Comparison of ENCODE assay signal across 18 cellular contexts in genomic region chr14:24130717-24131548, GRCh38. TPM values are rescaled to one million over a fixed set of nuclear protein-coding genes. Genes with fewer than 3 reads are reported as not detected.
DNase-seq lines count a peak whose midpoint lies in the region; ATAC-seq, FAIRE-seq and TF ChIP-seq lines count a peak whose summit lies in the region.
"Had no signal": no experiment of that assay in that cellular context is flagged by ENCODE, and none has a peak within 500 bp of the region (broad histone marks: within the 10 kb centered on the region; RNA-seq: fewer than 3 reads in every experiment).

No MANE protein-coding gene starts in this region.

- intact Hi-C loops in kidney (cut with DNase I), result no loop called here

- H3K36me3 Mint-ChIP-seq in activated T-helper 17 cell treated with anti-CD3 and anti-CD28 coated beads, Interleukin-2, amount 50 U/mL, for 72 hours (ENCODE audit: low read depth), result no peaks in the 10 kb centered on the region
- H3K36me3 Mint-ChIP-seq in activated CD8-positive, alpha-beta memory T cell treated with anti-CD3 and anti-CD28 coated beads, Interleukin-2, amount 10 ng/mL, durations not matched to agents 7 days and 5 days, result peaks cover 1% of the 10 kb centered on the region

- DNase-seq in NCI-H82 (lab: John Stamatoyannopoulos, UW) (peak; percentile 6), NCI-H82 treated with DMSO at 0.1 percent for 48 hours (lab: John Stamatoyannopoulos, UW; ENCODE audit: unreplicated experiment) (no peak), kidney (no peak), HT-29 (ENCODE audit: low spot score) (no peak), NCI-H2107 treated with DMSO at 0.1 percent for 48 hours (lab: John Stamatoyannopoulos, UW; ENCODE audit: unreplicated experiment) (no peak)
- DNase-seq in activated CD8-positive, alpha-beta memory T cell treated with anti-CD3 and anti-CD28 coated beads, Interleukin-2, amount 10 ng/mL, durations not matched to agents 7 days and 5 days, result no peak
- DNase-seq: activated CD8-positive, alpha-beta memory T cell treated with anti-CD3 and anti-CD28 coated beads for 24 hours; activated gamma-delta T cell treated with Interleukin-2 at 50 U/mL for 16 hours; central memory CD4-positive, alpha-beta T cell; mucosa of descending colon; NCI-H187 treated with DMSO at 0.1 percent for 48 hours; RPMI8226; stimulated activated CD4-positive, alpha-beta T cell treated with anti-CD3 and anti-CD28 coated beads, Interleukin-2, amount 100 ng/mL, for 48 hours had no signal

- H3K27me3 Mint-ChIP-seq in activated T-helper 17 cell treated with anti-CD3 and anti-CD28 coated beads, Interleukin-2, amount 50 U/mL, for 72 hours, result no peaks in the 10 kb centered on the region
- H3K27me3 Mint-ChIP-seq in activated CD8-positive, alpha-beta memory T cell treated with anti-CD3 and anti-CD28 coated beads, Interleukin-2, amount 10 ng/mL, durations not matched to agents 7 days and 5 days, result no peaks in the 10 kb centered on the region

- no peaks in the 10 kb centered on the region for H3K9me3 ChIP-seq in kidney (ENCODE audit: control insufficient read depth in 1 of 2, low read length in 2 of 2)
- H3K9me3 ChIP-seq in skeletal muscle tissue (ENCODE audit: control insufficient read depth in 3 of 3, low read length in 3 of 3), result no peaks in the 10 kb centered on the region
- H3K9me3 ChIP-seq: mucosa of descending colon had no signal

- H3K9me3 Mint-ChIP-seq in activated T-helper 17 cell treated with anti-CD3 and anti-CD28 coated beads, Interleukin-2, amount 50 U/mL, for 72 hours, result no peaks in the 10 kb centered on the region
- no peaks in the 10 kb centered on the region for H3K9me3 Mint-ChIP-seq in activated CD8-positive, alpha-beta memory T cell treated with anti-CD3 and anti-CD28 coated beads, Interleukin-2, amount 10 ng/mL, durations not matched to agents 7 days and 5 days (ENCODE audit: low read depth)

- peak overlapping the region; percentile 50 for H3K27ac Mint-ChIP-seq in activated T-helper 17 cell treated with anti-CD3 and anti-CD28 coated beads, Interleukin-2, amount 50 U/mL, for 72 hours
- no peak overlapping the region for H3K27ac Mint-ChIP-seq in activated CD8-positive, alpha-beta memory T cell treated with anti-CD3 and anti-CD28 coated beads, Interleukin-2, amount 10 ng/mL, durations not matched to agents 7 days and 5 days

- ATAC-seq in activated T-helper 17 cell treated with anti-CD3 and anti-CD28 coated beads, Interleukin-2, amount 50 U/mL, for 72 hours (replicated peaks), result no peak
- no peak for ATAC-seq in activated CD8-positive, alpha-beta memory T cell treated with anti-CD3 and anti-CD28 coated beads, Interleukin-2, amount 10 ng/mL, durations not matched to agents 7 days and 5 days
- ATAC-seq: mucosa of descending colon had no signal

- no peak overlapping the region for H3K4me3 ChIP-seq in kidney (ENCODE audit: low read length in 2 of 2)
- peak overlapping the region; percentile 69 to 87 (median 78) for H3K4me3 ChIP-seq in skeletal muscle tissue (ENCODE audit: low read length in 3 of 3)
- H3K4me3 ChIP-seq: mucosa of descending colon had no signal

- H3K4me3 Mint-ChIP-seq in activated T-helper 17 cell treated with anti-CD3 and anti-CD28 coated beads, Interleukin-2, amount 50 U/mL, for 72 hours, result no peak overlapping the region
- H3K4me3 Mint-ChIP-seq in activated CD8-positive, alpha-beta memory T cell treated with anti-CD3 and anti-CD28 coated beads, Interleukin-2, amount 10 ng/mL, durations not matched to agents 7 days and 5 days, result no peak overlapping the region

- H3K27ac ChIP-seq in kidney (ENCODE audit: low read depth in 2 of 2, low read length in 2 of 2) (peak overlapping the region; percentile 58 to 90), skeletal muscle tissue (ENCODE audit: low read depth, low read length) (peak overlapping the region; percentile 96)

- peaks cover 20% of the 10 kb centered on the region for H3K4me1 Mint-ChIP-seq in activated T-helper 17 cell treated with anti-CD3 and anti-CD28 coated beads, Interleukin-2, amount 50 U/mL, for 72 hours
- H3K4me1 Mint-ChIP-seq in activated CD8-positive, alpha-beta memory T cell treated with anti-CD3 and anti-CD28 coated beads, Interleukin-2, amount 10 ng/mL, durations not matched to agents 7 days and 5 days, result peaks cover 22% of the 10 kb centered on the region

- H3K36me3 ChIP-seq in kidney (ENCODE audit: control insufficient read depth in 1 of 2, insufficient read depth in 2 of 2, low read length in 2 of 2), result no peaks in the 10 kb centered on the region
- H3K36me3 ChIP-seq in skeletal muscle tissue (ENCODE audit: control insufficient read depth in 3 of 3, insufficient read depth in 3 of 3, low read length in 3 of 3), result peaks cover 0 to 9% (median 0%) of the 10 kb centered on the region in 3 donors

- no peaks in the 10 kb centered on the region for H3K27me3 ChIP-seq in skeletal muscle tissue (ENCODE audit: control insufficient read depth in 3 of 3, insufficient read depth in 3 of 3, low read length in 3 of 3)

- H3K9ac ChIP-seq in kidney (ENCODE audit: low read length in 2 of 2) (no peak overlapping the region), skeletal muscle tissue (ENCODE audit: low read depth in 1 of 3, low read length in 3 of 3) (peak overlapping the region; percentile 82 to 96 (median 82))

- CTCF ChIA-PET in activated CD8-positive, alpha-beta memory T cell treated with anti-CD3 and anti-CD28 coated beads, Interleukin-2, amount 10 ng/mL, durations not matched to agents 7 days and 5 days (lab: Charles Lee), result interaction anchor here (1.1 kb wide), 1 partner anchor 13 kb away, joined by 3 read pairs; no protein-coding TSS in a partner anchor

- TF ChIP-seq CTCF in kidney (IDR thresholded peaks at IDR 0.05; ENCODE audit: borderline replicate concordance, extremely low read depth, insufficient read depth), result no peak

- FAIRE-seq in kidney (lab: Jason Lieb, UNC), result no peak
- FAIRE-seq: A204.1, GM19239, TTC549 had no signal

- H3K4me1 ChIP-seq in kidney (ENCODE audit: control insufficient read depth in 1 of 2, insufficient read depth in 1 of 2, low read depth in 1 of 2, low read length in 2 of 2), result peaks cover 14 to 21% of the 10 kb centered on the region in 2 donors
- H3K4me1 ChIP-seq in skeletal muscle tissue (ENCODE audit: control insufficient read depth in 3 of 3, insufficient read depth in 3 of 3, low read length in 3 of 3), result peaks cover 31 to 41% (median 34%) of the 10 kb centered on the region in 3 donors

RNA-seq across cellular contexts. Expression of gene FITM1, which starts 0.5 kb away (rescaled TPM):
- total RNA-seq in activated T-helper 17 cell treated with anti-CD3 and anti-CD28 coated beads, Interleukin-2, amount 50 U/mL, for 72 hours, result under 1 TPM in 1 of 2 donors, not detected in 1; 0.58 TPM
- total RNA-seq in kidney, result 1.3 TPM
- polyA plus RNA-seq in kidney (ENCODE audit: insufficient read depth, low read depth, low replicate concordance), result 1.2 TPM
- total RNA-seq in skeletal muscle tissue, result 172 TPM
- 0.13 and 0.74 TPM in 2 replicates for total RNA-seq in HT-29 (2014; rRNA removed; shearing (Covaris generic))
- under 1 TPM; 0.77 to 0.91 TPM for total RNA-seq in activated CD8-positive, alpha-beta memory T cell treated with anti-CD3 and anti-CD28 coated beads, Interleukin-2, amount 10 ng/mL, durations not matched to agents 7 days and 5 days

RNA-seq across cellular contexts. Expression of gene PSME1, which starts 5.1 kb away (rescaled TPM):
- total RNA-seq in activated T-helper 17 cell treated with anti-CD3 and anti-CD28 coated beads, Interleukin-2, amount 50 U/mL, for 72 hours, result 100 to 1,000 TPM; 361 to 375 TPM
- total RNA-seq in kidney, result 244 TPM
- polyA plus RNA-seq in kidney (ENCODE audit: insufficient read depth, low read depth, low replicate concordance), result 333 TPM
- 89.8 TPM for total RNA-seq in skeletal muscle tissue
- 164 and 172 TPM in 2 replicates for total RNA-seq in HT-29 (2014; rRNA removed; shearing (Covaris generic))
- total RNA-seq in activated CD8-positive, alpha-beta memory T cell treated with anti-CD3 and anti-CD28 coated beads, Interleukin-2, amount 10 ng/mL, durations not matched to agents 7 days and 5 days, result 100 to 1,000 TPM; 420 to 454 TPM

RNA-seq across cellular contexts. Expression of gene EMC9, which starts 10.5 kb away (rescaled TPM):
- 10 to 100 TPM; 31.0 to 43.8 TPM for total RNA-seq in activated T-helper 17 cell treated with anti-CD3 and anti-CD28 coated beads, Interleukin-2, amount 50 U/mL, for 72 hours
- total RNA-seq in kidney (22.1 TPM), skeletal muscle tissue (12.0 TPM)
- 62.5 TPM for polyA plus RNA-seq in kidney (ENCODE audit: insufficient read depth, low read depth, low replicate concordance)
- 52.4 and 63.9 TPM in 2 replicates for total RNA-seq in HT-29 (2014; rRNA removed; shearing (Covaris generic))
- 10 to 100 TPM; 45.5 to 56.1 TPM for total RNA-seq in activated CD8-positive, alpha-beta memory T cell treated with anti-CD3 and anti-CD28 coated beads, Interleukin-2, amount 10 ng/mL, durations not matched to agents 7 days and 5 days

RNA-seq across cellular contexts. Expression of gene PSME2, which starts 15.5 kb away (rescaled TPM):
- total RNA-seq in activated T-helper 17 cell treated with anti-CD3 and anti-CD28 coated beads, Interleukin-2, amount 50 U/mL, for 72 hours, result 100 to 1,000 TPM; 339 to 489 TPM
- 148 TPM for total RNA-seq in kidney
- polyA plus RNA-seq in kidney (ENCODE audit: insufficient read depth, low read depth, low replicate concordance), result 289 TPM
- 58.5 TPM for total RNA-seq in skeletal muscle tissue
- total RNA-seq in HT-29 (2014; rRNA removed; shearing (Covaris generic)), result 175 and 210 TPM in 2 replicates
- total RNA-seq in activated CD8-positive, alpha-beta memory T cell treated with anti-CD3 and anti-CD28 coated beads, Interleukin-2, amount 10 ng/mL, durations not matched to agents 7 days and 5 days, result 100 to 1,000 TPM; 577 to 623 TPM

RNA-seq across cellular contexts. Expression of gene NRL, which starts 16.2 kb away (rescaled TPM):
- total RNA-seq in activated T-helper 17 cell treated with anti-CD3 and anti-CD28 coated beads, Interleukin-2, amount 50 U/mL, for 72 hours, result 1 to 10 TPM; 1.7 to 2.5 TPM
- total RNA-seq in kidney (4.9 TPM), skeletal muscle tissue (2.1 TPM)
- 5.5 TPM for polyA plus RNA-seq in kidney (ENCODE audit: insufficient read depth, low read depth, low replicate concordance)
- 4.5 and 6.5 TPM in 2 replicates for total RNA-seq in HT-29 (2014; rRNA removed; shearing (Covaris generic))
- total RNA-seq in activated CD8-positive, alpha-beta memory T cell treated with anti-CD3 and anti-CD28 coated beads, Interleukin-2, amount 10 ng/mL, durations not matched to agents 7 days and 5 days, result 1 to 10 TPM; 2.6 to 3.2 TPM

Comparison
In these comparisons a context has a peak if more than half of its experiments do, and no peak if none do; other contexts are left out.
1. H3K4me3 ChIP-seq: peak in skeletal muscle tissue (3 of 3); none in kidney (0 of 2).
2. H3K9ac ChIP-seq: peak in skeletal muscle tissue (3 of 3); none in kidney (0 of 2).
3. RNA of gene FITM1, which starts 0.5 kb away (total RNA-seq): 172 TPM in skeletal muscle tissue (single experiment); 1.3 TPM in kidney (single experiment), 0.77 to 0.91 TPM in activated CD8-positive, alpha-beta memory T cell treated with anti-CD3 and anti-CD28 coated beads, Interleukin-2, amount 10 ng/mL, durations not matched to agents 7 days and 5 days, 0.13 to 0.74 TPM in HT-29 and 0.58 TPM in activated T-helper 17 cell treated with anti-CD3 and anti-CD28 coated beads, Interleukin-2, amount 50 U/mL, for 72 hours; every median in the first group is over 10 times any median in the second.